In genomic region chr6:474454-475185, GRCh38 we compare ENCODE assay signal across 9 cellular contexts.
DNase-seq lines count a peak whose midpoint lies in the region; ATAC-seq and TF ChIP-seq lines count a peak whose summit lies in the region.
"Had no signal": no experiment of that assay in that cellular context is flagged by ENCODE, and none has a peak within 500 bp of the region (broad histone marks: within the 10 kb centered on the region; RNA-seq: fewer than 3 reads in every experiment).

No MANE protein-coding gene starts in this region.

- no peaks in the 10 kb centered on the region for H3F3A ChIP-seq in OCI-LY1 (ENCODE audit: insufficient read depth, low read length)
- H3F3A ChIP-seq in neural progenitor cell (ENCODE audit: low read depth) = no peaks in the 10 kb centered on the region

- no peak overlapping the region for H3K27ac Mint-ChIP-seq in neural progenitor cell

- H3K4me1 ChIP-seq in OCI-LY1 (ENCODE audit: insufficient read depth, low read length, severe bottlenecking) (peaks cover 37% of the 10 kb centered on the region), neural progenitor cell (peaks cover 24% of the 10 kb centered on the region)

- H3K4me2 ChIP-seq in OCI-LY1 (ENCODE audit: low read length) (peak overlapping the region; percentile 55), neural progenitor cell (no peak overlapping the region)

- H3K9me2 ChIP-seq in OCI-LY1 (ENCODE audit: low read depth, low read length) = no peaks in the 10 kb centered on the region

- no peaks in the 10 kb centered on the region; the same call in 1 of the 2 replicates for H3K27me3 ChIP-seq in OCI-LY1 (ENCODE audit: insufficient read depth, low read length)
- no peaks in the 10 kb centered on the region for H3K27me3 ChIP-seq in neural progenitor cell
- H3K27me3 ChIP-seq: heart left ventricle had no signal

- peak; percentile 48 to 58 for DNase-seq in activated T-helper 1 cell treated with anti-CD3 and anti-CD28 coated beads, Interleukin-2, amount 50 U/mL, for 16 hours (ENCODE audit: low read depth in 1 of 2, low spot score in 1 of 2)
- DNase-seq in neural progenitor cell (ENCODE audit: low spot score) (peak; percentile 40), RKO (ENCODE audit: low spot score) (no peak), iPS-NIHi11 (ENCODE audit: low spot score) (no peak), NCI-H128 (lab: John Stamatoyannopoulos, UW; ENCODE audit: unreplicated experiment) (no peak)
- DNase-seq: heart left ventricle had no signal

- no peak overlapping the region for H2AFZ ChIP-seq in OCI-LY1 (ENCODE audit: low read length)
- H2AFZ ChIP-seq in neural progenitor cell (replicated peaks) = no peak overlapping the region

- H3K9ac ChIP-seq in OCI-LY1 (ENCODE audit: low read length) = peak overlapping the region; percentile 33
- no peak overlapping the region for H3K9ac ChIP-seq in neural progenitor cell

- ATAC-seq in GM18498 (IDR thresholded peaks at IDR 0.05; ENCODE audit: unreplicated experiment) (peak; percentile 82), HG02759 (IDR thresholded peaks at IDR 0.05; ENCODE audit: unreplicated experiment) (peak; percentile 73)

- H3K4me3 Mint-ChIP-seq in neural progenitor cell = peak overlapping the region; percentile 39

- H3K36me3 ChIP-seq in OCI-LY1 (ENCODE audit: insufficient read depth, low read length) (no peaks in the 10 kb centered on the region), neural progenitor cell (no peaks in the 10 kb centered on the region)
- H3K36me3 ChIP-seq: heart left ventricle had no signal

- peaks cover 2% of the 10 kb centered on the region for H3K27me3 Mint-ChIP-seq in neural progenitor cell (ENCODE audit: insufficient read depth, low read depth)

- no peak for TF ChIP-seq CTCF in OCI-LY1 (IDR thresholded peaks at IDR 0.05; ENCODE audit: low read length)
- no peak for TF ChIP-seq CTCF in neural progenitor cell (IDR thresholded peaks at IDR 0.05)

- H3K27ac ChIP-seq in OCI-LY1 (ENCODE audit: low read depth, low read length, poor library complexity, severe bottlenecking) (no peak overlapping the region), neural progenitor cell (no peak overlapping the region)
- H3K27ac ChIP-seq: heart left ventricle had no signal

- no peaks in the 10 kb centered on the region for H3K36me3 Mint-ChIP-seq in neural progenitor cell

- no peaks in the 10 kb centered on the region for H4K20me1 ChIP-seq in OCI-LY1 (ENCODE audit: insufficient read depth, low read length)
- H4K20me1 ChIP-seq in neural progenitor cell (ENCODE audit: low read depth) = no peaks in the 10 kb centered on the region

- H3K79me2 ChIP-seq in OCI-LY1 (ENCODE audit: insufficient read depth, low read length) = no peaks in the 10 kb centered on the region
- no peaks in the 10 kb centered on the region for H3K79me2 ChIP-seq in neural progenitor cell (ENCODE audit: low read depth)

- H3K9me3 ChIP-seq in OCI-LY1 (ENCODE audit: low read length) (no peaks in the 10 kb centered on the region), neural progenitor cell (ENCODE audit: low read depth) (no peaks in the 10 kb centered on the region)
- H3K9me3 ChIP-seq: heart left ventricle had no signal

- H3K4me3 ChIP-seq in OCI-LY1 (ENCODE audit: low read depth, low read length, poor library complexity, severe bottlenecking) = peak overlapping the region; percentile 29
- H3K4me3 ChIP-seq in neural progenitor cell = no peak overlapping the region
- H3K4me3 ChIP-seq: heart left ventricle had no signal

- no peaks in the 10 kb centered on the region for H3K9me3 Mint-ChIP-seq in neural progenitor cell

- H3K4me1 Mint-ChIP-seq in neural progenitor cell = peaks cover 23% of the 10 kb centered on the region

Comparison
In these comparisons a context has a peak if more than half of its experiments do, and no peak if none do; other contexts are left out.
1. DNase-seq: peak in activated T-helper 1 cell treated with anti-CD3 and anti-CD28 coated beads, Interleukin-2, amount 50 U/mL, for 16 hours (2 of 2) and neural progenitor cell (single experiment); none in RKO (single experiment), iPS-NIHi11 (single experiment) and NCI-H128 (single experiment).